Comparison of ENCODE assay signal across 8 cellular contexts in the genomic region with DNA sequence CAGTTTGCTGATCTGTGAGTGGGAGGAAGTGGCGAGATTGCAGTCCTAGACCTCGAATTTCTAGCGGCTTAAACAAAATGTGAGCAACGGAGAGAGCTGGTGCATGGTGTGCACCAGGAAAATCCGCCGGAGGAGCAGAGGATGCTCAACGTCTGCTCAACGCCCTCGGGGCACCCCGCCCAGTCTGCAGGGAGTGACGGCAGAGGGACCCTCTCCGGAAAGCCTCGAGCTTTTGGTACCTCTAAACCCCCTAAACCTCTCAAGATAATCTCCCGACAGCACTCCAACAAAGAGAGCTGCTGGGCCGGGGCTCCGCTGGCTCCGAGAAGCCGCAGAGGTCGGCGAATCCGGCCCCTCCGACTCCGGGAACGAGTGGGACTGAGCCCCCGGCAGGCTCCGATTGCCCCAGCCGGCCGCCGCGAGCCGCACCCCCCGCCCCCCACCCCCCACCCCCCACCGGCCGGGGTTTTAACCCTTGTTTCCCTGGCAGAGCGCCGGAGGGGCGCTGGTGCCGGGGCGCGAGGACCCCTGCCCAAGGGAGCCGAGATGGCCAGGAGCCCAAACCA.
DNase-seq lines count a peak whose midpoint lies in the region; ATAC-seq and TF ChIP-seq lines count a peak whose summit lies in the region.

No MANE protein-coding gene starts in this region.

- H3F3A ChIP-seq in DOHH2 (ENCODE audit: control insufficient read depth, insufficient read depth), result peaks cover 15% of the 10 kb centered on the region
- no peaks in the 10 kb centered on the region for H3F3A ChIP-seq in MM.1S (ENCODE audit: insufficient read depth, low read length)

- H3K9me2 ChIP-seq in DOHH2 (replicated peaks; ENCODE audit: control insufficient read depth, low read length) (no peaks in the 10 kb centered on the region), MM.1S (replicated peaks; ENCODE audit: insufficient read depth, low read length) (no peaks in the 10 kb centered on the region)

- H3K4me2 ChIP-seq in DOHH2 (ENCODE audit: low read length) (peak overlapping the region; percentile 92), MM.1S (ENCODE audit: low read depth, low read length) (peak overlapping the region; percentile 100), parathyroid adenoma (ENCODE audit: low read length) (peak overlapping the region; percentile 87)

- ATAC-seq in GM21526 (IDR thresholded peaks at IDR 0.05; ENCODE audit: low FRiP score, unreplicated experiment), result no peak

- peaks cover 43% of the 10 kb centered on the region for H3K36me3 ChIP-seq in DOHH2 (ENCODE audit: control insufficient read depth, low read length)
- H3K36me3 ChIP-seq in MM.1S (replicated peaks; ENCODE audit: insufficient read depth, low read length), result no peaks in the 10 kb centered on the region
- no peaks in the 10 kb centered on the region for H3K36me3 ChIP-seq in parathyroid adenoma (ENCODE audit: control insufficient read depth, insufficient read depth, low read length)

- no peak overlapping the region for H3K9ac ChIP-seq in MM.1S (ENCODE audit: low read length)
- no peak overlapping the region for H3K9ac ChIP-seq in parathyroid adenoma

- H2AFZ ChIP-seq in MM.1S (ENCODE audit: low read length), result no peak overlapping the region
- H2AFZ ChIP-seq in parathyroid adenoma, result peak overlapping the region; percentile 68

- no peak for DNase-seq in MM.1S
- DNase-seq in ecto neural progenitor cell (ENCODE audit: low spot score), result peak; percentile 67
- no peak for DNase-seq in Kasumi-1 (lab: John Stamatoyannopoulos, UW)
- no peak for DNase-seq in effector CD8-positive, alpha-beta T cell (lab: John Stamatoyannopoulos, UW)
- no peak for DNase-seq in DMS153 treated with DMSO at 0.1 percent for 48 hours (lab: John Stamatoyannopoulos, UW; ENCODE audit: unreplicated experiment)

- H3K9me3 ChIP-seq in DOHH2 (ENCODE audit: control insufficient read depth, insufficient read depth, low read length) (no peaks in the 10 kb centered on the region), MM.1S (replicated peaks; ENCODE audit: insufficient read depth, low read length) (no peaks in the 10 kb centered on the region), parathyroid adenoma (ENCODE audit: control insufficient read depth, low read length) (no peaks in the 10 kb centered on the region)

- H3K79me2 ChIP-seq in DOHH2 (ENCODE audit: control insufficient read depth, low read length) (peaks cover 72% of the 10 kb centered on the region), MM.1S (ENCODE audit: low read length) (no peaks in the 10 kb centered on the region), parathyroid adenoma (no peaks in the 10 kb centered on the region)

- H3K4me1 ChIP-seq in DOHH2 (ENCODE audit: control insufficient read depth, low read length) (peaks cover 55% of the 10 kb centered on the region), MM.1S (ENCODE audit: low read length) (no peaks in the 10 kb centered on the region), parathyroid adenoma (no peaks in the 10 kb centered on the region)

- peaks cover 24% of the 10 kb centered on the region for H3K27me3 ChIP-seq in DOHH2 (ENCODE audit: control insufficient read depth, low read length)
- peaks cover 37% of the 10 kb centered on the region for H3K27me3 ChIP-seq in MM.1S (replicated peaks; ENCODE audit: insufficient read depth, low read length)
- no peaks in the 10 kb centered on the region for H3K27me3 ChIP-seq in parathyroid adenoma (ENCODE audit: control insufficient read depth, insufficient read depth, low read length)

- TF ChIP-seq CTCF in DOHH2 (IDR thresholded peaks at IDR 0.05; ENCODE audit: low read depth, low read length, poor library complexity, severe bottlenecking), result no peak
- TF ChIP-seq CTCF in MM.1S (IDR thresholded peaks at IDR 0.05; ENCODE audit: low read length), result no peak
- no peak for TF ChIP-seq CTCF in parathyroid adenoma (IDR thresholded peaks at IDR 0.05)

- H3K27ac ChIP-seq in DOHH2 (ENCODE audit: low read depth, low read length), result no peak overlapping the region
- H3K27ac ChIP-seq in MM.1S (ENCODE audit: low read length), result no peak overlapping the region
- no peak overlapping the region for H3K27ac ChIP-seq in parathyroid adenoma

- H3K4me3 ChIP-seq in DOHH2 (ENCODE audit: low read length) (peak overlapping the region; percentile 92), MM.1S (ENCODE audit: low read length) (no peak overlapping the region; the same call in 1 of the 2 replicates), parathyroid adenoma (ENCODE audit: low read depth, low read length) (no peak overlapping the region)

- H4K20me1 ChIP-seq in DOHH2 (ENCODE audit: control insufficient read depth, insufficient read depth, low read depth, low read length) (0 out of 2 replicates have a peak, but pooled peaks cover 3% of the 10 kb centered on the region), MM.1S (ENCODE audit: insufficient read depth, low read length) (no peaks in the 10 kb centered on the region)
